Comparison of ENCODE assay signal across 16 cellular contexts in genomic region chrX:49991718-49992117, GRCh38.
A peak's percentile ranks its signal among the peaks of the same experiment; 100 is the strongest.
DNase-seq lines count a peak whose midpoint lies in the region; ATAC-seq and TF ChIP-seq lines count a peak whose summit lies in the region.
"Had no signal": no experiment of that assay in that cellular context is flagged by ENCODE, and none has a peak within 500 bp of the region (broad histone marks: within the 10 kb centered on the region; RNA-seq: fewer than 3 reads in every experiment).

No MANE protein-coding gene starts in this region.

- no peak for ATAC-seq in left lung
- ATAC-seq in GM18909 (IDR thresholded peaks at IDR 0.05; ENCODE audit: poor library complexity, unreplicated experiment): no peak
- ATAC-seq: GM12878 had no signal

- H3K9me3 ChIP-seq in left lung: no peaks in the 10 kb centered on the region

- H3K4me1 ChIP-seq in left lung: no peaks in the 10 kb centered on the region

- peak; percentile 61 for DNase-seq in NCI-H82 (lab: John Stamatoyannopoulos, UW)
- no peak for DNase-seq in NCI-H82 treated with DMSO at 0.1 percent for 48 hours (lab: John Stamatoyannopoulos, UW; ENCODE audit: unreplicated experiment)
- DNase-seq in NCI-H2171 (lab: John Stamatoyannopoulos, UW): peak; percentile 46
- DNase-seq in NCI-H69 (lab: John Stamatoyannopoulos, UW): peak; percentile 76
- no peak for DNase-seq in activated T-cell treated with anti-CD3 and anti-CD28 coated beads, Interleukin-2, amount 50 U/mL, for 1 hour
- DNase-seq in left lung: no peak
- DNase-seq in NCI-H2227 treated with DMSO at 0.1 percent for 48 hours (lab: John Stamatoyannopoulos, UW): no peak
- DNase-seq: ACHN; CD4-positive, CD25-positive, alpha-beta regulatory T cell; DMS79; GOT3; H9 had no signal

- intact Hi-C loops in left lung (cut with DNase I): no loop called here

- H3K36me3 ChIP-seq in left lung: no peaks in the 10 kb centered on the region
- H3K36me3 ChIP-seq: BLaER1 treated with 17β-estradiol and CSF1 and Interleukin-3, amounts not matched to agents 10 nM and 100 nM had no signal

- no peak overlapping the region for H3K27ac ChIP-seq in left lung
- H3K27ac ChIP-seq: BLaER1 treated with 17β-estradiol and CSF1 and Interleukin-3, amounts not matched to agents 10 nM and 100 nM; HL-60 had no signal

- H3K4me3 ChIP-seq in left lung: no peak overlapping the region
- H3K4me3 ChIP-seq: BLaER1 treated with 17β-estradiol and CSF1 and Interleukin-3, amounts not matched to agents 10 nM and 100 nM; GM12878 had no signal

- no peaks in the 10 kb centered on the region for H3K27me3 ChIP-seq in left lung

- TF ChIP-seq CTCF in left lung (IDR thresholded peaks at IDR 0.05): no peak

Comparison
In these comparisons a context has a peak if more than half of its experiments do, and no peak if none do; other contexts are left out.
1. DNase-seq: peak in NCI-H82 (single experiment), NCI-H2171 (single experiment) and NCI-H69 (single experiment); none in NCI-H82 treated with DMSO at 0.1 percent for 48 hours (single experiment), activated T-cell treated with anti-CD3 and anti-CD28 coated beads, Interleukin-2, amount 50 U/mL, for 1 hour (single experiment), left lung (0 of 2) and NCI-H2227 treated with DMSO at 0.1 percent for 48 hours (single experiment).